23 cellular contexts compared by ENCODE assay signal in genomic region chrX:79361192-79361870, GRCh38. TPM values are rescaled to one million over a fixed set of nuclear protein-coding genes. Genes with fewer than 3 reads are reported as not detected.
DNase-seq lines count a peak whose midpoint lies in the region; ATAC-seq and TF ChIP-seq lines count a peak whose summit lies in the region.
"Had no signal": no experiment of that assay in that cellular context is flagged by ENCODE, and none has a peak within 500 bp of the region (broad histone marks: within the 10 kb centered on the region; RNA-seq: fewer than 3 reads in every experiment).

No MANE protein-coding gene starts in this region.

- intact Hi-C loops in sigmoid colon (cut with DNase I), result no loop called here

- peaks cover 50% of the 10 kb centered on the region for H3K36me3 Mint-ChIP-seq in activated CD4-positive, alpha-beta T cell treated with anti-CD3 and anti-CD28 coated beads, Interleukin-2, amount 10 ng/mL, durations not matched to agents 7 days and 5 days (ENCODE audit: low read depth)
- peaks cover 20% of the 10 kb centered on the region for H3K36me3 Mint-ChIP-seq in CD4-positive, CD25-positive, alpha-beta regulatory T cell
- peaks cover 5% of the 10 kb centered on the region for H3K36me3 Mint-ChIP-seq in T-helper 17 cell (ENCODE audit: low read depth)
- H3K36me3 Mint-ChIP-seq in activated naive CD8-positive, alpha-beta T cell treated with anti-CD3 and anti-CD28 coated beads for 36 hours, result peaks cover 28% of the 10 kb centered on the region

- no peak for TF ChIP-seq CTCF in sigmoid colon (IDR thresholded peaks at IDR 0.05)

- no peaks in the 10 kb centered on the region for H3K9me3 Mint-ChIP-seq in activated CD4-positive, alpha-beta T cell treated with anti-CD3 and anti-CD28 coated beads, Interleukin-2, amount 10 ng/mL, durations not matched to agents 7 days and 5 days
- peaks cover 0 to 5% (median 0%) of the 10 kb centered on the region in 7 donors for H3K9me3 Mint-ChIP-seq in CD4-positive, CD25-positive, alpha-beta regulatory T cell
- no peaks in the 10 kb centered on the region for H3K9me3 Mint-ChIP-seq in activated naive CD8-positive, alpha-beta T cell treated with anti-CD3 and anti-CD28 coated beads for 36 hours

- H3K4me1 ChIP-seq in CD4-positive, CD25-positive, alpha-beta regulatory T cell (ENCODE audit: control insufficient read depth, insufficient read depth, low read length, poor library complexity, severe bottlenecking), result peaks cover 7% of the 10 kb centered on the region
- no peaks in the 10 kb centered on the region for H3K4me1 ChIP-seq in sigmoid colon
- H3K4me1 ChIP-seq: transverse colon had no signal

- no peaks in the 10 kb centered on the region for H3K9me3 ChIP-seq in CD4-positive, CD25-positive, alpha-beta regulatory T cell (ENCODE audit: control insufficient read depth in 2 of 2, low read length in 2 of 2)
- H3K9me3 ChIP-seq in T-helper 17 cell (ENCODE audit: control insufficient read depth, low read length, poor library complexity, severe bottlenecking), result no peaks in the 10 kb centered on the region
- no peaks in the 10 kb centered on the region for H3K9me3 ChIP-seq in sigmoid colon
- H3K9me3 ChIP-seq: ovary, transverse colon had no signal

- CTCF ChIA-PET in activated CD4-positive, alpha-beta T cell treated with anti-CD3 and anti-CD28 coated beads, Interleukin-2, amount 10 ng/mL, durations not matched to agents 7 days and 5 days (lab: Charles Lee), result no interaction called here

- peaks cover 22% of the 10 kb centered on the region for H3K4me1 Mint-ChIP-seq in activated CD4-positive, alpha-beta T cell treated with anti-CD3 and anti-CD28 coated beads, Interleukin-2, amount 10 ng/mL, durations not matched to agents 7 days and 5 days
- peaks cover 7 to 28% (median 20%) of the 10 kb centered on the region in 4 donors for H3K4me1 Mint-ChIP-seq in CD4-positive, CD25-positive, alpha-beta regulatory T cell
- peaks cover 20% of the 10 kb centered on the region for H3K4me1 Mint-ChIP-seq in T-helper 17 cell
- H3K4me1 Mint-ChIP-seq in activated naive CD8-positive, alpha-beta T cell treated with anti-CD3 and anti-CD28 coated beads for 36 hours, result peaks cover 21% of the 10 kb centered on the region

- H3K27me3 Mint-ChIP-seq in activated CD4-positive, alpha-beta T cell treated with anti-CD3 and anti-CD28 coated beads, Interleukin-2, amount 10 ng/mL, durations not matched to agents 7 days and 5 days, result no peaks in the 10 kb centered on the region
- no peaks in the 10 kb centered on the region for H3K27me3 Mint-ChIP-seq in CD4-positive, CD25-positive, alpha-beta regulatory T cell
- H3K27me3 Mint-ChIP-seq in T-helper 17 cell, result no peaks in the 10 kb centered on the region
- no peaks in the 10 kb centered on the region for H3K27me3 Mint-ChIP-seq in activated naive CD8-positive, alpha-beta T cell treated with anti-CD3 and anti-CD28 coated beads for 36 hours

- ATAC-seq in CD4-positive, CD25-positive, alpha-beta regulatory T cell (ENCODE audit: low read depth in 2 of 2), result peak in 1 of 2 donors; percentile 25
- peak; percentile 87 for ATAC-seq in T-helper 17 cell
- ATAC-seq in HG03280 (IDR thresholded peaks at IDR 0.05; ENCODE audit: unreplicated experiment), result no peak

- no peak for TF ChIP-seq EP300 in sigmoid colon (IDR thresholded peaks at IDR 0.05)

- POLR2A ChIA-PET in activated CD4-positive, alpha-beta T cell treated with anti-CD3 and anti-CD28 coated beads, Interleukin-2, amount 10 ng/mL, durations not matched to agents 7 days and 5 days (lab: Charles Lee), result no interaction called here

- TF ChIP-seq POLR2A in sigmoid colon (IDR thresholded peaks at IDR 0.05), result no peak

- peak overlapping the region; percentile 81 for H3K27ac Mint-ChIP-seq in activated CD4-positive, alpha-beta T cell treated with anti-CD3 and anti-CD28 coated beads, Interleukin-2, amount 10 ng/mL, durations not matched to agents 7 days and 5 days
- H3K27ac Mint-ChIP-seq in CD4-positive, CD25-positive, alpha-beta regulatory T cell, result peak overlapping the region; percentile 71 to 94 (median 84)
- H3K27ac Mint-ChIP-seq in T-helper 17 cell, result peak overlapping the region; percentile 97
- H3K27ac Mint-ChIP-seq in activated naive CD8-positive, alpha-beta T cell treated with anti-CD3 and anti-CD28 coated beads for 36 hours, result peak overlapping the region; percentile 69
- H3K27ac Mint-ChIP-seq: HFFc6, nephron progenitor cell had no signal

- H3K36me3 ChIP-seq in CD4-positive, CD25-positive, alpha-beta regulatory T cell (ENCODE audit: control insufficient read depth, insufficient read depth, low read length), result peaks cover 24% of the 10 kb centered on the region
- no peaks in the 10 kb centered on the region for H3K36me3 ChIP-seq in sigmoid colon
- H3K36me3 ChIP-seq: brain microvascular endothelial cell, ovary, transverse colon had no signal

- H3K27ac ChIP-seq in CD4-positive, CD25-positive, alpha-beta regulatory T cell (ENCODE audit: insufficient read depth, low read length, poor library complexity, severe bottlenecking), result peak overlapping the region; percentile 58
- no peak overlapping the region for H3K27ac ChIP-seq in sigmoid colon
- H3K27ac ChIP-seq: brain microvascular endothelial cell, GM23248, ovary, skin epidermis, transverse colon had no signal

- H3K4me3 ChIP-seq in CD4-positive, CD25-positive, alpha-beta regulatory T cell (ENCODE audit: low read depth, low read length), result peak overlapping the region; percentile 46
- H3K4me3 ChIP-seq in sigmoid colon, result no peak overlapping the region
- H3K4me3 ChIP-seq: GM23248, ovary, skin epidermis, transverse colon had no signal

- peak overlapping the region; percentile 60 for H3K4me3 Mint-ChIP-seq in activated CD4-positive, alpha-beta T cell treated with anti-CD3 and anti-CD28 coated beads, Interleukin-2, amount 10 ng/mL, durations not matched to agents 7 days and 5 days
- peak overlapping the region; percentile 12 to 80 (median 48) for H3K4me3 Mint-ChIP-seq in CD4-positive, CD25-positive, alpha-beta regulatory T cell
- peak overlapping the region; percentile 41 for H3K4me3 Mint-ChIP-seq in T-helper 17 cell
- no peak overlapping the region for H3K4me3 Mint-ChIP-seq in activated naive CD8-positive, alpha-beta T cell treated with anti-CD3 and anti-CD28 coated beads for 36 hours
- H3K4me3 Mint-ChIP-seq: HFFc6, nephron progenitor cell had no signal

- WGBS in sigmoid colon, 2 donors, result 76 to 83% methylated on average over 6 of the region's 6 CpGs

- no peaks in the 10 kb centered on the region for H3K27me3 ChIP-seq in CD4-positive, CD25-positive, alpha-beta regulatory T cell (ENCODE audit: control insufficient read depth, insufficient read depth, low read length)
- H3K27me3 ChIP-seq in sigmoid colon, result no peaks in the 10 kb centered on the region
- H3K27me3 ChIP-seq: brain microvascular endothelial cell, ovary, transverse colon had no signal

- peak; percentile 23 for DNase-seq in activated CD4-positive, alpha-beta T cell treated with anti-CD3 and anti-CD28 coated beads, Interleukin-2, amount 10 ng/mL, durations not matched to agents 7 days and 5 days
- DNase-seq in activated CD4-positive, alpha-beta T cell treated with anti-CD3 and anti-CD28 coated beads for 48 hours, result no peak
- peak in 2 of 3 donors; percentile 25 to 40 for DNase-seq in CD4-positive, CD25-positive, alpha-beta regulatory T cell
- DNase-seq in T-helper 17 cell, result no peak
- DNase-seq in activated naive CD8-positive, alpha-beta T cell treated with anti-CD3 and anti-CD28 coated beads for 36 hours, result no peak
- DNase-seq in kidney glomerular epithelial cell (lab: John Stamatoyannopoulos, UW), result no peak
- no peak for DNase-seq in sigmoid colon
- DNase-seq: activated CD4-positive, alpha-beta T cell treated with anti-CD3 and anti-CD28 coated beads, Interleukin-2, amount 50 U/mL, for 48 hours; AML-193; brain microvascular endothelial cell; DMS153; effector CD4-positive, alpha-beta T cell; glutamatergic neuron; GM23248; HFFc6; islet precursor cell; midbrain; nephron progenitor cell; ovary; RPMI8226; transverse colon had no signal

RNA-seq across cellular contexts. Expression of gene ITM2A, which starts 5.8 kb away (rescaled TPM):
- total RNA-seq in activated CD4-positive, alpha-beta T cell treated with anti-CD3 and anti-CD28 coated beads, Interleukin-2, amount 10 ng/mL, durations not matched to agents 7 days and 5 days, result 100 to 1,000 TPM; 148 to 185 TPM
- 135 TPM for total RNA-seq in CD4-positive, CD25-positive, alpha-beta regulatory T cell
- 100 to 1,000 TPM; 291 to 625 (median 465) TPM for polyA plus RNA-seq in CD4-positive, CD25-positive, alpha-beta regulatory T cell
- 100 to 1,000 TPM; 194 to 200 TPM for total RNA-seq in T-helper 17 cell
- total RNA-seq in activated naive CD8-positive, alpha-beta T cell treated with anti-CD3 and anti-CD28 coated beads for 36 hours, result 10 to 100 TPM; 53.4 to 60.5 TPM
- total RNA-seq in sigmoid colon, result 10 to 100 TPM; 13.0 to 21.8 (median 20.0) TPM
- 10 to 100 TPM in 2 of 3 donors, 1 to 10 TPM in 1; 5.8 to 23.2 (median 16.2) TPM for polyA plus RNA-seq in sigmoid colon
- total RNA-seq: GM23248, HFFc6 had no signal
- polyA plus RNA-seq: GM23248 had no signal

Comparison
In these comparisons a context has a peak if more than half of its experiments do, and no peak if none do; other contexts are left out.
1. DNase-seq: peak in activated CD4-positive, alpha-beta T cell treated with anti-CD3 and anti-CD28 coated beads, Interleukin-2, amount 10 ng/mL, durations not matched to agents 7 days and 5 days (single experiment) and CD4-positive, CD25-positive, alpha-beta regulatory T cell (2 of 3); none in activated CD4-positive, alpha-beta T cell treated with anti-CD3 and anti-CD28 coated beads for 48 hours (single experiment), T-helper 17 cell (0 of 3), activated naive CD8-positive, alpha-beta T cell treated with anti-CD3 and anti-CD28 coated beads for 36 hours (single experiment), kidney glomerular epithelial cell (single experiment) and sigmoid colon (single experiment).
2. Peak in every context shown above with its lines, with median percentiles within 50 percentile points of each other: H3K27ac Mint-ChIP-seq.